Comparison of ENCODE assay signal across 8 cellular contexts in the genomic region with DNA sequence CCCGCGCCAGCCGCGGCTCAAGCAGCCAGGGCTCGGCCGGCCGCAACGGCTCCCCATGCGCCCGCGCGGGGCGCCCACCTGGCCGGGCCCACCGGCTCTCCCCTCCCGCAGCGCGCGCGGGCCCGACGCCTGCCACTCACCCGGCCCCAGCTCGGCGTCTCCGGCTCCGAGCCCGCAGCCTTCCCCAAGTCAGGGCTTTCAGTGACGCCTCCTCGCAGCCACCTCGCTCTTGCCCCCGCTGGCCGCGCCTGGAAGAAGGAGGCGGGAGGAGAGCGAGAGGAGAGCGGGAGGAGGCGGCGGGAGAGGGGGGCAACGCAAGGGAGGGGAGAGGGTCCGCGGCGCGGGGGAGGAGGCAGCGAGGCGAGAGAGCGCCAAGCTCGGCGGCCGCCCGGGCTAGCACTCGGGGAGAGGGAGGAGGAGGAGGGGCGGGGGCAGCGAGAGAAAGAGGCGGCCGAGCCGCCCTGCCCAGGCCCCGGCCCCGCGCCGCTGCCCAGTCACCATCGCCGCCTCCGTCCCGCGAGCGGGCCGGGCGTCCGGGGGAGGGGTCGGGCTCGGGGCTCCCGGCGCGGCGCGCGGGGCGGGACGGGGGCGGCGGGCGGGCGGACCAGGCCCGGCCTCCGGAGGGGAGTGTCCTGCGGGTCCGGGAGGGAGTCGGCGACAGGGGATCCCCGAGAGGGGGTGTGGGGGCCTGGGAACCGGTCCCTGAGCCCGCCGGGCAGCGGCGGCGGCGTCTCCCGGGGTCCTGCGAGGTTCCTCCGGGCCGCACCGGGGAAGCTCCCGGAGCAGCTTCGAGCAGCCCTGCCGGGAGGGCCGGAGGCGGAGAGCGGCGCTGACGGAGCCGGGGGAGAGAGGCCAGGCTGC. TPM values are rescaled to one million over a fixed set of nuclear protein-coding genes. Genes with fewer than 3 reads are reported as not detected.
A peak's percentile ranks its signal among the peaks of the same experiment; 100 is the strongest.
DNase-seq lines count a peak whose midpoint lies in the region; ATAC-seq, FAIRE-seq and TF ChIP-seq lines count a peak whose summit lies in the region.

A gene with protein sequence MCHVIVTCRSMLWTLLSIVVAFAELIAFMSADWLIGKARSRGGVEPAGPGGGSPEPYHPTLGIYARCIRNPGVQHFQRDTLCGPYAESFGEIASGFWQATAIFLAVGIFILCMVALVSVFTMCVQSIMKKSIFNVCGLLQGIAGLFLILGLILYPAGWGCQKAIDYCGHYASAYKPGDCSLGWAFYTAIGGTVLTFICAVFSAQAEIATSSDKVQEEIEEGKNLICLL (minus strand): TSS at position 414 of the 861 bp plus-strand sequence. CDS start 138,559 bp downstream, outside the sequence.

- POLR2A ChIA-PET in naive thymus-derived CD4-positive, alpha-beta T cell (lab: Charles Lee), result no interaction called here

- peaks cover 4% of the 10 kb centered on the region for H3K36me3 Mint-ChIP-seq in activated T-helper 17 cell treated with anti-CD3 and anti-CD28 coated beads, Interleukin-2, amount 50 U/mL, for 72 hours (ENCODE audit: low read depth)
- H3K36me3 Mint-ChIP-seq in naive thymus-derived CD4-positive, alpha-beta T cell, result peaks cover 0 to 4% (median 0%) of the 10 kb centered on the region in 5 donors
- peaks cover 14% of the 10 kb centered on the region for H3K36me3 Mint-ChIP-seq in type B pancreatic cell

- peak; percentile 34 for TF ChIP-seq CTCF in type B pancreatic cell (conservative IDR thresholded peaks at IDR 0.05)

- FAIRE-seq in GM12891 (lab: Jason Lieb, UNC), result peak; percentile 62

- no peak for TF ChIP-seq POLR2A in GM12891 (IDR thresholded peaks at IDR 0.05; ENCODE audit: low read depth, low read length)

- H3K27me3 ChIP-seq in naive thymus-derived CD4-positive, alpha-beta T cell (ENCODE audit: control insufficient read depth in 2 of 2, insufficient read depth in 2 of 2, low read length in 2 of 2), result peaks cover 7 to 21% of the 10 kb centered on the region in 2 donors

- H3K4me3 Mint-ChIP-seq in activated T-helper 17 cell treated with anti-CD3 and anti-CD28 coated beads, Interleukin-2, amount 50 U/mL, for 72 hours, result peak within 1 kb of the TSS; percentile 60
- H3K4me3 Mint-ChIP-seq in naive thymus-derived CD4-positive, alpha-beta T cell, result peak within 1 kb of the TSS; percentile 66 to 86 (median 75)
- peak within 1 kb of the TSS; percentile 96 for H3K4me3 Mint-ChIP-seq in type B pancreatic cell

- peaks cover 6% of the 10 kb centered on the region for H3K4me1 Mint-ChIP-seq in activated T-helper 17 cell treated with anti-CD3 and anti-CD28 coated beads, Interleukin-2, amount 50 U/mL, for 72 hours
- peaks cover 10 to 20% (median 14%) of the 10 kb centered on the region in 7 donors for H3K4me1 Mint-ChIP-seq in naive thymus-derived CD4-positive, alpha-beta T cell
- peaks cover 35% of the 10 kb centered on the region for H3K4me1 Mint-ChIP-seq in type B pancreatic cell (ENCODE audit: unreplicated experiment)

- no peaks in the 10 kb centered on the region for H3K9me3 ChIP-seq in naive thymus-derived CD4-positive, alpha-beta T cell (ENCODE audit: control insufficient read depth in 2 of 3, low read length in 3 of 3)

- H3K4me3 ChIP-seq in naive thymus-derived CD4-positive, alpha-beta T cell (ENCODE audit: low read length), result peak within 1 kb of the TSS; percentile 29

- H3K27ac Mint-ChIP-seq in activated T-helper 17 cell treated with anti-CD3 and anti-CD28 coated beads, Interleukin-2, amount 50 U/mL, for 72 hours, result no peak within 1 kb of the TSS
- no peak within 1 kb of the TSS for H3K27ac Mint-ChIP-seq in naive thymus-derived CD4-positive, alpha-beta T cell
- H3K27ac Mint-ChIP-seq in type B pancreatic cell, result peak within 1 kb of the TSS; percentile 76

- H3K27me3 Mint-ChIP-seq in activated T-helper 17 cell treated with anti-CD3 and anti-CD28 coated beads, Interleukin-2, amount 50 U/mL, for 72 hours, result peaks cover 44% of the 10 kb centered on the region
- peaks cover 46 to 62% (median 57%) of the 10 kb centered on the region in 5 donors for H3K27me3 Mint-ChIP-seq in naive thymus-derived CD4-positive, alpha-beta T cell
- no peaks in the 10 kb centered on the region for H3K27me3 Mint-ChIP-seq in type B pancreatic cell

- intact Hi-C loops in naive thymus-derived CD4-positive, alpha-beta T cell (cut with micrococcal nuclease), result no loop called here

- no peaks in the 10 kb centered on the region for H3K9me3 Mint-ChIP-seq in activated T-helper 17 cell treated with anti-CD3 and anti-CD28 coated beads, Interleukin-2, amount 50 U/mL, for 72 hours
- peaks cover 0 to 3% (median 0%) of the 10 kb centered on the region in 11 donors for H3K9me3 Mint-ChIP-seq in naive thymus-derived CD4-positive, alpha-beta T cell
- H3K9me3 Mint-ChIP-seq in type B pancreatic cell, result no peaks in the 10 kb centered on the region

- H3K27ac ChIP-seq in naive thymus-derived CD4-positive, alpha-beta T cell (ENCODE audit: low read depth, low read length), result no peak within 1 kb of the TSS

- no peaks in the 10 kb centered on the region for H3K36me3 ChIP-seq in naive thymus-derived CD4-positive, alpha-beta T cell (ENCODE audit: control insufficient read depth in 2 of 3, insufficient read depth in 3 of 3, low read length in 3 of 3)

- peaks cover 0 to 14% of the 10 kb centered on the region in 2 donors for H3K4me1 ChIP-seq in naive thymus-derived CD4-positive, alpha-beta T cell (ENCODE audit: control insufficient read depth in 2 of 2, insufficient read depth in 2 of 2, low read length in 2 of 2)

- CTCF ChIA-PET in naive thymus-derived CD4-positive, alpha-beta T cell (lab: Charles Lee), result no interaction called here

- ATAC-seq in HG02798 (IDR thresholded peaks at IDR 0.05; ENCODE audit: poor library complexity, unreplicated experiment), result peak; percentile 67
- ATAC-seq in activated T-helper 17 cell treated with anti-CD3 and anti-CD28 coated beads, Interleukin-2, amount 50 U/mL, for 72 hours (replicated peaks), result peak; percentile 59
- ATAC-seq in naive thymus-derived CD4-positive, alpha-beta T cell, result peak; percentile 72

- DNase-seq in A172 (ENCODE audit: low spot score) (peak; percentile 39), GM12891 (ENCODE audit: insufficient read length, low spot score) (peak; percentile 71), NCI-H2171 (lab: John Stamatoyannopoulos, UW) (peak; percentile 18), fibroblast of the conjunctiva (ENCODE audit: low read depth) (peak; percentile 48), type B pancreatic cell (ENCODE audit: extremely low spot score, unreplicated experiment) (peak; percentile 89)
- peak in 4 of 9 donors; percentile 7 to 44 (median 14) for DNase-seq in naive thymus-derived CD4-positive, alpha-beta T cell

TF ChIP-seq in GM12891, 5 proteins besides CTCF, POLR2A, EP300 and RAD21:
- TF ChIP-seq POU2F2 (IDR thresholded peaks at IDR 0.05; ENCODE audit: low read depth, low read length) (no peak), PAX5 (IDR thresholded peaks at IDR 0.05; ENCODE audit: insufficient read depth, low read length, severe bottlenecking) (no peak), SPI1 (IDR thresholded peaks at IDR 0.05; ENCODE audit: low read depth, low read length) (no peak), TAF1 (IDR thresholded peaks at IDR 0.05; ENCODE audit: low read depth, low read length) (no peak)

RNA-seq across cellular contexts. Expression of the gene that starts here (rescaled TPM):
- total RNA-seq in A172 (2014; rRNA removed; shearing (Covaris generic)), result 42.3 and 48.8 TPM in 2 replicates
- 11.6 TPM for polyA plus RNA-seq in GM12891 (2012; ENCODE audit: low read depth, missing spikeins)
- total RNA-seq in activated T-helper 17 cell treated with anti-CD3 and anti-CD28 coated beads, Interleukin-2, amount 50 U/mL, for 72 hours, result under 1 TPM; 0.05 to 0.95 TPM
- 1 to 10 TPM in 3 of 5 experiments, under 1 TPM in 1, not detected in 1; 0.61 to 2.9 (median 2.2) TPM for total RNA-seq in naive thymus-derived CD4-positive, alpha-beta T cell
- polyA plus RNA-seq in naive thymus-derived CD4-positive, alpha-beta T cell, result under 1 TPM; 0.37 to 0.52 TPM
- 17.9 and 35.3 TPM in 2 replicates for total RNA-seq in type B pancreatic cell (ENCODE audit: low replicate concordance)

Comparison
In these comparisons a context has a peak if more than half of its experiments do, and no peak if none do; other contexts are left out.
1. Peak in ATAC-seq in activated T-helper 17 cell treated with anti-CD3 and anti-CD28 coated beads, Interleukin-2, amount 50 U/mL, for 72 hours; RNA of the gene not detected or under 1 TPM.